11 cellular contexts compared by ENCODE assay signal in genomic region chr15:85771781-85772445, GRCh38. TPM values are rescaled to one million over a fixed set of nuclear protein-coding genes. Genes with fewer than 3 reads are reported as not detected.
DNase-seq lines count a peak whose midpoint lies in the region; ATAC-seq, FAIRE-seq and TF ChIP-seq lines count a peak whose summit lies in the region.
"Had no signal": no experiment of that assay in that cellular context is flagged by ENCODE, and none has a peak within 500 bp of the region (broad histone marks: within the 10 kb centered on the region; RNA-seq: fewer than 3 reads in every experiment).

No MANE protein-coding gene starts in this region.

- H3K9ac ChIP-seq in liver (ENCODE audit: low read depth in 1 of 2, low read length in 2 of 2) (no peak overlapping the region), HepG2 (ENCODE audit: insufficient read depth, low read depth, low read length) (no peak overlapping the region)

- DNase-seq in HepG2 (ENCODE audit: low spot score) (no peak), ovary (peak in 4 of 5 donors; percentile 60 to 84 (median 70)), HUDEP-2 (lab: John Stamatoyannopoulos, UW; ENCODE audit: unreplicated experiment in 76 of 76) (no peak), islet precursor cell (no peak)
- DNase-seq: activated B cell treated with CpG ODN at 0.5 μM for 24 hours, GDM1 had no signal

- TF ChIP-seq POLR2A in HepG2 (IDR thresholded peaks at IDR 0.05; ENCODE audit: insufficient read depth in 1 of 2, low read depth in 2 of 2, low read length in 2 of 2) (no peak), gastroesophageal sphincter (IDR thresholded peaks at IDR 0.05) (no peak), ovary (IDR thresholded peaks at IDR 0.05) (no peak)

- H3K27ac ChIP-seq in liver (ENCODE audit: low read depth in 1 of 2, low read length in 2 of 2): peak overlapping the region; percentile 75 to 85
- no peak overlapping the region for H3K27ac ChIP-seq in HepG2 (ENCODE audit: extremely low read length, insufficient read depth, low read length)
- peak overlapping the region in 3 of 4 donors; percentile 59 to 60 (median 59) for H3K27ac ChIP-seq in gastroesophageal sphincter
- peak overlapping the region in 1 of 2 donors; percentile 65 for H3K27ac ChIP-seq in ovary

- TF ChIP-seq RAD21 in liver (IDR thresholded peaks at IDR 0.05) (peak; percentile 27 to 30), HepG2 (CRISPR knock-in tag; IDR thresholded peaks at IDR 0.05) (no peak)

- H4K20me1 ChIP-seq in HepG2 (ENCODE audit: insufficient read depth, low read length): no peaks in the 10 kb centered on the region

- no peaks in the 10 kb centered on the region for H3K9me3 ChIP-seq in liver (ENCODE audit: control insufficient read depth in 4 of 4, low read length in 3 of 4)
- H3K9me3 ChIP-seq in HepG2 (ENCODE audit: low read length): no peaks in the 10 kb centered on the region
- H3K9me3 ChIP-seq in gastroesophageal sphincter: no peaks in the 10 kb centered on the region
- H3K9me3 ChIP-seq in ovary: no peaks in the 10 kb centered on the region

- peaks cover 6% of the 10 kb centered on the region for H3K4me1 Mint-ChIP-seq in activated T-helper 17 cell treated with anti-CD3 and anti-CD28 coated beads, Interleukin-2, amount 50 U/mL, for 72 hours
- H3K4me1 Mint-ChIP-seq: activated B cell treated with CpG ODN at 0.5 μM for 24 hours had no signal

- CTCF ChIA-PET in HepG2 (lab: Yijun Ruan, JAX; ENCODE audit: low intra/inter-chr PET ratio, low total read pairs): no interaction called here

- POLR2A ChIA-PET in HepG2 (lab: Yijun Ruan, JAX): no interaction called here

- no peak for FAIRE-seq in HepG2 (lab: Jason Lieb, UNC)
- FAIRE-seq: K562 had no signal

- no peak overlapping the region for H3K4me3 ChIP-seq in liver (ENCODE audit: low read depth in 1 of 3, low read length in 3 of 3)
- no peak overlapping the region for H3K4me3 ChIP-seq in HepG2 (replicated peaks in 1 of 3; ENCODE audit: insufficient read depth in 1 of 3, low read depth in 2 of 3, low read length in 3 of 3)
- H3K4me3 ChIP-seq in gastroesophageal sphincter: no peak overlapping the region
- H3K4me3 ChIP-seq in ovary: no peak overlapping the region
- H3K4me3 ChIP-seq: K562 had no signal

- no TSS peak for BruUV-seq in HepG2 (replicated peaks; lab: Mats Ljungman, UMichigan)

- TF ChIP-seq CTCF in liver (IDR thresholded peaks at IDR 0.05; ENCODE audit: low read depth, low read length, missing input control) (no peak), HepG2 (CRISPR knock-in tag; IDR thresholded peaks at IDR 0.05) (no peak), gastroesophageal sphincter (IDR thresholded peaks at IDR 0.05) (no peak), ovary (IDR thresholded peaks at IDR 0.05) (no peak)

- H3K27me3 ChIP-seq in liver (ENCODE audit: control insufficient read depth in 4 of 4, insufficient read depth in 4 of 4, low read length in 3 of 4) (no peaks in the 10 kb centered on the region), HepG2 (ENCODE audit: control insufficient read depth in 1 of 2, insufficient read depth in 2 of 2, low read length in 2 of 2) (no peaks in the 10 kb centered on the region), gastroesophageal sphincter (no peaks in the 10 kb centered on the region), ovary (no peaks in the 10 kb centered on the region)

- no peak overlapping the region for H3K4me3 Mint-ChIP-seq in activated T-helper 17 cell treated with anti-CD3 and anti-CD28 coated beads, Interleukin-2, amount 50 U/mL, for 72 hours
- H3K4me3 Mint-ChIP-seq: activated B cell treated with CpG ODN at 0.5 μM for 24 hours had no signal

- H3K36me3 ChIP-seq in liver (ENCODE audit: control insufficient read depth in 4 of 4, insufficient read depth in 3 of 4, low read depth in 1 of 4, low read length in 3 of 4) (peaks cover 0 to 5% (median 0%) of the 10 kb centered on the region in 4 donors), HepG2 (replicated peaks in 1 of 2; ENCODE audit: control insufficient read depth in 1 of 2, insufficient read depth in 2 of 2, low read length in 2 of 2) (peaks cover 2 to 6% of the 10 kb centered on the region in 2 experiments; a peak in 4 of 5 replicates), gastroesophageal sphincter (peaks cover 0 to 19% of the 10 kb centered on the region in 2 donors), ovary (no peaks in the 10 kb centered on the region)

- H3K79me2 ChIP-seq in HepG2 (ENCODE audit: insufficient read depth, low read length): peaks cover 32% of the 10 kb centered on the region

- no peaks in the 10 kb centered on the region for H3K36me3 Mint-ChIP-seq in activated T-helper 17 cell treated with anti-CD3 and anti-CD28 coated beads, Interleukin-2, amount 50 U/mL, for 72 hours (ENCODE audit: low read depth)

- no peak for TF ChIP-seq EP300 in HepG2 (IDR thresholded peaks at IDR 0.05; ENCODE audit: low read depth in 2 of 2, low read length in 2 of 2)
- no peak for TF ChIP-seq EP300 in HepG2 (CRISPR knock-in tag; IDR thresholded peaks at IDR 0.05; ENCODE audit: borderline replicate concordance)
- no peak for TF ChIP-seq EP300 in gastroesophageal sphincter (IDR thresholded peaks at IDR 0.05)
- TF ChIP-seq EP300 in ovary (IDR thresholded peaks at IDR 0.05): peak; percentile 99

- 32% methylated on average over 13 of the region's 13 CpGs for WGBS in liver
- WGBS in HepG2 (ENCODE audit: low lambda C conversion rate): 84% methylated on average over 8 of the region's 13 CpGs
- WGBS in gastroesophageal sphincter (ENCODE audit: low coverage in 1 of 2), 2 donors: 55 to 61% methylated on average over 5 to 6 of the region's 13 CpGs
- WGBS in ovary, 3 donors: 41 to 51% (median 46%) methylated on average over 13 of the region's 13 CpGs

- no peaks in the 10 kb centered on the region for H3K27me3 Mint-ChIP-seq in activated T-helper 17 cell treated with anti-CD3 and anti-CD28 coated beads, Interleukin-2, amount 50 U/mL, for 72 hours
- H3K27me3 Mint-ChIP-seq: activated B cell treated with CpG ODN at 0.5 μM for 24 hours had no signal

- H3K27ac Mint-ChIP-seq in activated T-helper 17 cell treated with anti-CD3 and anti-CD28 coated beads, Interleukin-2, amount 50 U/mL, for 72 hours: no peak overlapping the region
- H3K27ac Mint-ChIP-seq: activated B cell treated with CpG ODN at 0.5 μM for 24 hours had no signal

- H3K9me3 Mint-ChIP-seq in activated T-helper 17 cell treated with anti-CD3 and anti-CD28 coated beads, Interleukin-2, amount 50 U/mL, for 72 hours: no peaks in the 10 kb centered on the region
- H3K9me3 Mint-ChIP-seq: activated B cell treated with CpG ODN at 0.5 μM for 24 hours had no signal

- no peak overlapping the region for H3K4me2 ChIP-seq in HepG2 (ENCODE audit: low read depth, low read length)

- H3K4me1 ChIP-seq in liver (ENCODE audit: control insufficient read depth in 4 of 4, insufficient read depth in 4 of 4, low read length in 3 of 4) (peaks cover 7 to 39% (median 33%) of the 10 kb centered on the region in 4 donors), HepG2 (ENCODE audit: insufficient read depth, low read length) (peaks cover 19% of the 10 kb centered on the region), gastroesophageal sphincter (peaks cover 0 to 33% (median 7%) of the 10 kb centered on the region in 3 donors), ovary (ENCODE audit: insufficient read depth) (peaks cover 20% of the 10 kb centered on the region)

- in situ Hi-C loops in HepG2 (cut with HindIII; ENCODE audit: extremely low pct_ligation_motif_present, low pct_unique_long_range_greater_than_20kb): no loop called here

- ATAC-seq in HepG2: no peak
- peak; percentile 86 for ATAC-seq in gastroesophageal sphincter
- ATAC-seq in HG02973 (IDR thresholded peaks at IDR 0.05; ENCODE audit: unreplicated experiment): no peak
- no peak for ATAC-seq in activated T-helper 17 cell treated with anti-CD3 and anti-CD28 coated beads, Interleukin-2, amount 50 U/mL, for 72 hours (replicated peaks)
- ATAC-seq: K562 had no signal

- H2AFZ ChIP-seq in HepG2 (ENCODE audit: low read length): no peak overlapping the region

- intact Hi-C loops in HepG2 (cut with micrococcal nuclease; ENCODE audit: unreplicated experiment) (no loop called here), ovary (cut with DNase I) (no loop called here)

TF ChIP-seq in liver, 16 proteins besides CTCF, POLR2A, EP300 and RAD21 (continues in another document):
- no peak for TF ChIP-seq EGR1 (IDR thresholded peaks at IDR 0.05; ENCODE audit: low read depth in 2 of 2)
- peak; percentile 64 to 82 for TF ChIP-seq HNF4A (conservative IDR thresholded peaks at IDR 0.05)

TF ChIP-seq in HepG2, 621 proteins besides CTCF, POLR2A, EP300 and RAD21 (continues in another document):
- TF ChIP-seq ZNF614 (CRISPR knock-in tag; IDR thresholded peaks at IDR 0.05; ENCODE audit: borderline replicate concordance) (no peak), JUND (CRISPR knock-in tag; IDR thresholded peaks at IDR 0.05) (no peak), GZF1 (CRISPR knock-in tag; IDR thresholded peaks at IDR 0.05) (no peak)

RNA-seq across cellular contexts. Expression of gene KLHL25, which starts 22.8 kb away (rescaled TPM):
- 10 to 100 TPM in 1 of 2 donors, 1 to 10 TPM in 1; 2.3 to 34.2 TPM for total RNA-seq in liver
- 10 to 100 TPM in 1 of 2 donors, 1 to 10 TPM in 1; 3.8 to 19.0 TPM for polyA plus RNA-seq in liver
- 7.4 and 8.2 TPM in 2 replicates for total RNA-seq in HepG2 (2016; rRNA removed; fragmentation: Illumina TruSeq; extraction: Trizol)
- total RNA-seq in HepG2 (2016; cell fraction: cytosol; rRNA removed; fragmentation: Illumina TruSeq; extraction: Trizol; ENCODE audit: low read depth): 2.2 TPM in 2 replicates
- total RNA-seq in HepG2 (2016; cell fraction: insoluble cytoplasmic fraction; rRNA removed; fragmentation: Illumina TruSeq; extraction: Trizol): 6.6 and 8.0 TPM in 2 replicates
- total RNA-seq in HepG2 (2016; cell fraction: membrane; rRNA removed; fragmentation: Illumina TruSeq; extraction: Trizol): 4.1 and 4.3 TPM in 2 replicates
- total RNA-seq in HepG2 (2016; cell fraction: nucleus; rRNA removed; fragmentation: Illumina TruSeq; extraction: Trizol): 6.8 and 7.2 TPM in 2 replicates
- 3.7 and 5.2 TPM in 2 replicates for polyA plus RNA-seq in HepG2 (2011; rRNA removed)
- polyA plus RNA-seq in HepG2 (2011; cell fraction: cytosol; rRNA removed): 3.2 and 4.8 TPM in 2 replicates
- polyA plus RNA-seq in HepG2 (2011; cell fraction: nucleus; rRNA removed): 9.9 and 10.8 TPM in 2 replicates
- polyA plus RNA-seq in HepG2 (2012): 2.3 and 3.1 TPM in 2 replicates
- polyA plus RNA-seq in HepG2 (2016; cell fraction: cytosol; fragmentation: Illumina TruSeq; extraction: Trizol; ENCODE audit: low read depth): 1.0 and 1.1 TPM in 2 replicates
- 5.4 and 5.9 TPM in 2 replicates for polyA plus RNA-seq in HepG2 (2016; cell fraction: insoluble cytoplasmic fraction; fragmentation: Illumina TruSeq; extraction: Trizol; ENCODE audit: low read depth)
- polyA plus RNA-seq in HepG2 (2016; cell fraction: membrane; fragmentation: Illumina TruSeq; extraction: Trizol; ENCODE audit: low read depth): 1.7 and 2.0 TPM in 2 replicates
- 8.0 TPM in 2 replicates for polyA plus RNA-seq in HepG2 (2016; cell fraction: nucleus; fragmentation: Illumina TruSeq; extraction: Trizol; ENCODE audit: insufficient read depth, low read depth)
- 9.9 and 14.9 TPM in 2 replicates for polyA minus RNA-seq in HepG2 (2011; rRNA and poly(A)+ RNA removed; ENCODE audit: low replicate concordance)
- 3.3 and 4.0 TPM in 2 replicates for polyA minus RNA-seq in HepG2 (2011; cell fraction: cytosol; rRNA and poly(A)+ RNA removed)
- 6.2 and 6.7 TPM in 2 replicates for polyA minus RNA-seq in HepG2 (2011; cell fraction: nucleus; rRNA and poly(A)+ RNA removed)
- total RNA-seq in gastroesophageal sphincter: 10 to 100 TPM in 3 of 4 donors, 1 to 10 TPM in 1; 8.8 to 21.3 (median 11.8) TPM
- total RNA-seq in ovary: 1 to 10 TPM; 5.3 to 9.6 (median 7.1) TPM
- 1 to 10 TPM in 1 of 2 donors, under 1 TPM in 1; 0.58 to 3.2 TPM for polyA plus RNA-seq in ovary
- total RNA-seq in activated T-helper 17 cell treated with anti-CD3 and anti-CD28 coated beads, Interleukin-2, amount 50 U/mL, for 72 hours: 1 to 10 TPM; 3.4 to 4.6 TPM

Comparison
In these comparisons a context has a peak if more than half of its experiments do, and no peak if none do; other contexts are left out.
1. DNase-seq: peak in ovary (4 of 5); none in HepG2 (single experiment), HUDEP-2 (0 of 76) and islet precursor cell (single experiment).